Comparison of ENCODE assay signal across 8 cellular contexts in the genomic region with DNA sequence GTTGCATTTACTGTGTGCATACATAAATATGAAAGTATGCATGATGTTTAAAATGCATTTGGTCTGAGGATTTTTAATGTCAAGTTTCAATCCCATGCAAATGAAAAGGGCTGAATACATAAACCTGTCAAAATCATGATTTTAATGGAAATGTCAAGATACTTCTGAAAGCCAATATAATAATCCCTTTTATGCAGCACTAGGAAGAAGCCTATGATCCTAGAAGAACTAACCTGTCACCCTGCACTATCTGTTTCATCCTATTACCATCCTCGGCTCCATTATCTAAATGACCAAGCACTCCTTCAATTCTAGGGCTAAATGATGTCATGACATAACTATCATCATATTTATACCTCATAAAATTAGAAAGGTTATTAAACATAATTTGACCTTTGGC.
"Had no signal": no experiment of that assay in that cellular context is flagged by ENCODE, and none has a peak within 500 bp of the region (broad histone marks: within the 10 kb centered on the region; RNA-seq: fewer than 3 reads in every experiment).

No MANE protein-coding gene starts in this region.

- H3K4me3 ChIP-seq: GM12878 had no signal

- ATAC-seq: GM12878 had no signal

- DNase-seq: GDM1, GF-D8 had no signal

- FAIRE-seq: G401.6, GM12878, GM12891, GM12892, GM18507, GM19239 had no signal
